Comparison of ENCODE assay signal across 1 cellular context in genomic region chr14:105015242-105015641, GRCh38.
TF ChIP-seq lines count a peak whose summit lies in the region.

No MANE protein-coding gene starts in this region.

TF ChIP-seq in K562, 482 proteins besides CTCF, POLR2A, EP300 and RAD21:
- peak; percentile 19; the same call in 1 of the 2 replicates for TF ChIP-seq ZEB2 (IDR thresholded peaks at IDR 0.05)
- peak in 1 of 2 experiments; percentile 60; a peak in 1 of 4 replicates for TF ChIP-seq ETV6 (IDR thresholded peaks at IDR 0.05; ENCODE audit: borderline replicate concordance in 1 of 2, low read depth in 2 of 2, low read length in 1 of 2)
- TF ChIP-seq ETV6 (CRISPR knock-in tag; IDR thresholded peaks at IDR 0.05; ENCODE audit: borderline replicate concordance) = no peak
- TF ChIP-seq TBL1XR1 (IDR thresholded peaks at IDR 0.05; ENCODE audit: low read length in 2 of 2) = 0 out of 4 replicates have a peak, but pooled peaks of 1 of the 2 experiments have one; percentile 31
- no peak for TF ChIP-seq E2F8 (IDR thresholded peaks at IDR 0.05; ENCODE audit: low read depth, partially characterized antibody)
- no peak for TF ChIP-seq KLF13 (tag; IDR thresholded peaks at IDR 0.05; ENCODE audit: borderline replicate concordance, low read depth)
- TF ChIP-seq ZFPM2 (CRISPR knock-in tag; IDR thresholded peaks at IDR 0.05) = no peak
- 0 out of 2 replicates have a peak, but pooled peaks have one; percentile 28 for TF ChIP-seq SOX6 (IDR thresholded peaks at IDR 0.05)
- no peak for TF ChIP-seq EGR1 (conservative IDR thresholded peaks at IDR 0.05)
- TF ChIP-seq POLR2G (IDR thresholded peaks at IDR 0.05; ENCODE audit: low read depth, low read length) = no peak
- peak; percentile 14; the same call in 1 of the 2 replicates for TF ChIP-seq CBFA2T3 (IDR thresholded peaks at IDR 0.05)
- TF ChIP-seq YY1 (IDR thresholded peaks at IDR 0.05; ENCODE audit: borderline replicate concordance in 1 of 3, control insufficient read depth in 1 of 3, extremely low read depth in 1 of 3, insufficient read depth in 3 of 3, insufficient read length in 1 of 3, insufficient replicate concordance in 2 of 3, low read depth in 1 of 3, low read length in 2 of 3) = peak in 1 of 3 experiments; percentile 59
- TF ChIP-seq CTBP1 (IDR thresholded peaks at IDR 0.05; ENCODE audit: borderline replicate concordance) = 0 out of 2 replicates have a peak, but pooled peaks have one; percentile 12
- TF ChIP-seq SPI1 (IDR thresholded peaks at IDR 0.05; ENCODE audit: borderline replicate concordance, low read depth, low read length) = peak; percentile 64
- peak; percentile 19; the same call in 1 of the 2 replicates for TF ChIP-seq ARID1B (IDR thresholded peaks at IDR 0.05)
- TF ChIP-seq POLR2H (tag; IDR thresholded peaks at IDR 0.05; ENCODE audit: low read depth) = no peak
- no peak for TF ChIP-seq KAT7 (CRISPR knock-in tag; IDR thresholded peaks at IDR 0.05; ENCODE audit: borderline replicate concordance)
- peak; percentile 26; the same call in 1 of the 2 replicates for TF ChIP-seq MYC (IDR thresholded peaks at IDR 0.05; ENCODE audit: low read depth, low read length)
- no peak for TF ChIP-seq MYC (CRISPR knock-in tag; IDR thresholded peaks at IDR 0.05; ENCODE audit: borderline replicate concordance, low read depth)
- TF ChIP-seq UBTF (IDR thresholded peaks at IDR 0.05; ENCODE audit: borderline replicate concordance in 1 of 2, low read depth in 2 of 2, low read length in 2 of 2) = 0 out of 4 replicates have a peak, but pooled peaks of 1 of the 2 experiments have one; percentile 29
- TF ChIP-seq HMBOX1 (IDR thresholded peaks at IDR 0.05) = peak; percentile 96
- peak; percentile 74; the same call in 1 of the 2 replicates for TF ChIP-seq GATA2 (CRISPR knock-in tag; IDR thresholded peaks at IDR 0.05)
- no peak for TF ChIP-seq ZFX (CRISPR knock-in tag; IDR thresholded peaks at IDR 0.05)
- no peak for TF ChIP-seq CREM (IDR thresholded peaks at IDR 0.05; ENCODE audit: low read depth)
TF ChIP-seq in K562: peak in this region for 13.
